ENCODE assay signal across 8 cellular contexts in the genomic region with DNA sequence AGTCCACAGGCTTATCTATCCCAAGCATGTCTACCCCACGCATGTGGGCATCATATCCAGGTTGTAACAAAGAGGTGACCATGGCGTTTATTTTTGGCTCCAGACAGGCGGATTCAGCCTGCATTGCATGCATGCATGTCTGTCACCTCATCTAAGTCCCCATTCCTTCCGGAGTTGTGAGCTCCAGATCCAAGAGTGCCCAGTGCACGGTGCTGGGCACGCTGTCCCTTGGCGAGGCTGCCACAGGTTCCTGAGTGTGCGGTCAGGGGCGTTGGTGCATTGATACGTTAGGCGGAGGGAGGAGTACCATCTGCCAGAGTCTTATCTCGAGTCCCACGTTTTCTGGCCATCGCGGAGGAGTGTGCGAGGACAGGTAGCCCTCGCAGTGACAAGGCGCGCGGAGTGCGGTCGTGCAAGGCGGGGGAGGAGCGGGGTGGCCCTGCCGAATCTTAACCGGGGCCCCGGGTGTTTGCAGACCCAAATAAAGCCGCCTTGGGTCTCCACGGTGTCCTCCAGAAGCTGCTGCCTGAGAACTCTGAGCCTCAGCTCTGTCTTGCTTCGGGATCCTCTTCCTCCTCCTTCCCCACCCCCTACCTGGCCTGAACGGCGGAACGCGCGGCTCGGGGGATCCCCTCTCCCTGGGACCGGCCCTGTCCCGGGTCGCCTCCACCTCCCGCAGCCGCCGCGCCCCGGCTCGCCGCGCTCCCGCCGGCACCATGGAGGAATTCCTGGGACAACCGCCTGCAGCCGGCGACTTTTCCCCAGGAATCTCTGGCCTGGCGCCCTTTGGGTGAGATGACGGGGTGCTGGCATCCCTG. TPM values are rescaled to one million over a fixed set of nuclear protein-coding genes. Genes with fewer than 3 reads are reported as not detected.
DNase-seq lines count a peak whose midpoint lies in the region; ATAC-seq, FAIRE-seq and TF ChIP-seq lines count a peak whose summit lies in the region.

No MANE protein-coding gene starts in this region.

- H3K79me2 ChIP-seq in endothelial cell of umbilical vein (ENCODE audit: control insufficient read depth, insufficient read depth, low read length) = no peaks in the 10 kb centered on the region

- no peak overlapping the region for H3K27ac Mint-ChIP-seq in activated T-cell treated with anti-CD3 and anti-CD28 coated beads, Interleukin-2, amount 50 U/mL, for 24 hours

- H3K9me3 Mint-ChIP-seq in activated T-cell treated with anti-CD3 and anti-CD28 coated beads, Interleukin-2, amount 50 U/mL, for 24 hours = peaks cover 12% of the 10 kb centered on the region

- POLR2A ChIA-PET in endothelial cell of umbilical vein (lab: Charles Lee) = no interaction called here

- peak; percentile 45 for ATAC-seq in GM18511 (IDR thresholded peaks at IDR 0.05; ENCODE audit: unreplicated experiment)

- H3K4me2 ChIP-seq in endothelial cell of umbilical vein (ENCODE audit: insufficient read depth, low read length) = peak overlapping the region; percentile 11

- no peak for FAIRE-seq in endothelial cell of umbilical vein (lab: Jason Lieb, UNC)

- H3K9me3 ChIP-seq in HUES6 (ENCODE audit: control insufficient read depth, insufficient read depth, low read depth, low read length) (no peaks in the 10 kb centered on the region), endothelial cell of umbilical vein (replicated peaks; ENCODE audit: control insufficient read depth, insufficient read depth, low read length) (no peaks in the 10 kb centered on the region)

- no TSS peak for BruUV-seq in endothelial cell of umbilical vein (replicated peaks; lab: Mats Ljungman, UMichigan)

- H3K36me3 Mint-ChIP-seq in activated T-cell treated with anti-CD3 and anti-CD28 coated beads, Interleukin-2, amount 50 U/mL, for 24 hours (ENCODE audit: low read depth) = no peaks in the 10 kb centered on the region

- H4K20me1 ChIP-seq in endothelial cell of umbilical vein (replicated peaks; ENCODE audit: control insufficient read depth, extremely low read depth, insufficient read depth, low read length) = no peaks in the 10 kb centered on the region

- H3K36me3 ChIP-seq in HUES6 (ENCODE audit: control insufficient read depth, insufficient read depth, low read length) = no peaks in the 10 kb centered on the region
- H3K36me3 ChIP-seq in endothelial cell of umbilical vein (ENCODE audit: control insufficient read depth in 2 of 2, extremely low read depth in 1 of 2, insufficient read depth in 2 of 2, low read length in 2 of 2) = no peaks in the 10 kb centered on the region

- no peak overlapping the region for H3K4me3 Mint-ChIP-seq in activated T-cell treated with anti-CD3 and anti-CD28 coated beads, Interleukin-2, amount 50 U/mL, for 24 hours

- H3K4me1 Mint-ChIP-seq in activated T-cell treated with anti-CD3 and anti-CD28 coated beads, Interleukin-2, amount 50 U/mL, for 24 hours (ENCODE audit: low read depth) = peaks cover 2% of the 10 kb centered on the region

- intact Hi-C loops in endothelial cell of umbilical vein (cut with micrococcal nuclease) = no loop called here

- no peak for TF ChIP-seq CTCF in endothelial cell of umbilical vein (IDR thresholded peaks at IDR 0.05; ENCODE audit: extremely low read depth in 1 of 2, insufficient read depth in 1 of 2, low read depth in 1 of 2, low read length in 2 of 2)

- H2AFZ ChIP-seq in endothelial cell of umbilical vein (ENCODE audit: low read depth, low read length) = no peak overlapping the region

- DNase-seq in endothelial cell of umbilical vein (ENCODE audit: low read depth, low spot score) (no peak), retina (peak; percentile 83), DMS153 treated with DMSO at 0.1 percent for 48 hours (lab: John Stamatoyannopoulos, UW; ENCODE audit: unreplicated experiment) (no peak), NCI-H146 treated with DMSO at 0.1 percent for 48 hours (lab: John Stamatoyannopoulos, UW; ENCODE audit: unreplicated experiment) (no peak), COR-L47 (lab: John Stamatoyannopoulos, UW) (no peak)
- no peak for DNase-seq in activated T-cell treated with anti-CD3 and anti-CD28 coated beads, Interleukin-2, amount 50 U/mL, for 24 hours

- peaks cover 27% of the 10 kb centered on the region for H3K27me3 Mint-ChIP-seq in activated T-cell treated with anti-CD3 and anti-CD28 coated beads, Interleukin-2, amount 50 U/mL, for 24 hours

- H3K4me3 ChIP-seq in HUES6 (ENCODE audit: low read depth, low read length) = peak overlapping the region; percentile 63
- peak overlapping the region in 1 of 3 experiments; percentile 5 for H3K4me3 ChIP-seq in endothelial cell of umbilical vein (replicated peaks in 1 of 3; ENCODE audit: insufficient read depth in 1 of 3, low read depth in 1 of 3, low read length in 3 of 3)

- H3K9ac ChIP-seq in HUES6 (ENCODE audit: low read length) (peak overlapping the region; percentile 34), endothelial cell of umbilical vein (replicated peaks; ENCODE audit: extremely low read depth, insufficient read depth, low read length) (no peak overlapping the region)

- no peak for TF ChIP-seq POLR2A in endothelial cell of umbilical vein (IDR thresholded peaks at IDR 0.05; ENCODE audit: low read depth, low read length)

- H3K4me1 ChIP-seq in HUES6 (ENCODE audit: control insufficient read depth, insufficient read depth, low read length) (peaks cover 10% of the 10 kb centered on the region), endothelial cell of umbilical vein (ENCODE audit: control insufficient read depth, extremely low read depth, insufficient read depth, low read length) (no peaks in the 10 kb centered on the region)

- CTCF ChIA-PET in endothelial cell of umbilical vein (lab: Charles Lee) = no interaction called here

- peaks cover 61% of the 10 kb centered on the region for H3K27me3 ChIP-seq in HUES6 (ENCODE audit: control insufficient read depth, insufficient read depth, low read length)
- peaks cover 17 to 23% of the 10 kb centered on the region in 2 experiments for H3K27me3 ChIP-seq in endothelial cell of umbilical vein (ENCODE audit: control insufficient read depth in 2 of 2, insufficient read depth in 2 of 2, low read length in 2 of 2)

- H3K27ac ChIP-seq in HUES6 (ENCODE audit: low read depth, low read length) (no peak overlapping the region), endothelial cell of umbilical vein (ENCODE audit: insufficient read depth, low read depth, low read length) (no peak overlapping the region)

- no peaks in the 10 kb centered on the region for H3K9me1 ChIP-seq in endothelial cell of umbilical vein (replicated peaks; ENCODE audit: control insufficient read depth, extremely low read depth, insufficient read depth, low read length)

- dilution Hi-C loops in endothelial cell of umbilical vein (cut with MboI; ENCODE audit: extremely low pct_ligation_motif_present, low sequenced_read_pairs) = no loop called here

TF ChIP-seq in endothelial cell of umbilical vein, 7 proteins besides CTCF, POLR2A, EP300 and RAD21:
- TF ChIP-seq EZH2 (IDR thresholded peaks at IDR 0.05; ENCODE audit: borderline replicate concordance, low read depth, low read length, severe bottlenecking) (peak; percentile 7), JUN (IDR thresholded peaks at IDR 0.05; ENCODE audit: borderline replicate concordance, insufficient read depth, insufficient read length, low read depth) (no peak)

RNA-seq across cellular contexts. Expression of gene GALNTL6, which starts 0.6 kb away (rescaled TPM):
- not detected in 2 replicates for total RNA-seq in endothelial cell of umbilical vein
- polyA plus RNA-seq in endothelial cell of umbilical vein = not detected in 2 replicates
- polyA plus RNA-seq in endothelial cell of umbilical vein (2011; cell fraction: cytosol; rRNA removed) = not detected in 2 replicates
- 0.07 TPM in 1 of 2 replicates, not detected in the other for polyA plus RNA-seq in endothelial cell of umbilical vein (2011; cell fraction: nucleus; rRNA removed)
- polyA plus RNA-seq in endothelial cell of umbilical vein (2012) = not detected in 2 replicates
- polyA minus RNA-seq in endothelial cell of umbilical vein = not detected in 2 replicates
- not detected for polyA minus RNA-seq in endothelial cell of umbilical vein (2011; cell fraction: cytosol; rRNA and poly(A)+ RNA removed)
- 0.34 TPM in 1 of 2 replicates, not detected in the other for polyA minus RNA-seq in endothelial cell of umbilical vein (2011; cell fraction: nucleus; rRNA and poly(A)+ RNA removed)
